In the genomic region with DNA sequence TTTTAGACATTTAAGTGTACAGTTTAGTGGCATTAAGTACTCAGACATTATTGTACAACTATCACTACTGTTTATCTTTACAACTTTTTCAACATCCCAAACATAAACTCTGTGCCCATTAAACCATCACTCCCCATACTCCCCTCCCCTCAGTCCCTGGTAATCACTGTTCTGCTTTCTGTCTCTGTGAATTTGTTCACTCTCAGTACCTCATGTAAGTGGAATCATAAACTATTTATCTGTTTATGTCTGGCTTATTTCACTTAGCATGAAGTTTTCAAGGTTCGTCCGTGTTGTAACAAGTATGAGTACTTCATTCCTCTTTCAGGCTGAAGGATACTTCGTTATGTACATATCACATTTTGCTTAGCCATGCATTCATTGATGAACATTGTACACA, we compare ENCODE assay signal across 9 cellular contexts. TPM values are rescaled to one million over a fixed set of nuclear protein-coding genes. Genes with fewer than 3 reads are reported as not detected.
"Had no signal": no experiment of that assay in that cellular context is flagged by ENCODE, and none has a peak within 500 bp of the region (broad histone marks: within the 10 kb centered on the region; RNA-seq: fewer than 3 reads in every experiment).

No MANE protein-coding gene starts in this region.

- H3K27ac Mint-ChIP-seq: GM23338, H9 had no signal

- H2AFZ ChIP-seq: GM23338 had no signal

- H3K9me3 Mint-ChIP-seq: GM23338, H9 had no signal

- DNase-seq: H9, HCEC 1CT, IMR-90, KG1 had no signal

- H3K4me1 Mint-ChIP-seq: H9 had no signal

- H3K4me2 ChIP-seq: GM23338 had no signal

- H3K4me3 ChIP-seq: GM23338, K562 had no signal

- FAIRE-seq: H1, H54, HTR-8/SVneo, K562 had no signal

- H3K4me3 Mint-ChIP-seq: GM23338, H9 had no signal

RNA-seq across cellular contexts. Expression of gene RUFY4, which starts 9.8 kb away (rescaled TPM):
- polyA plus RNA-seq: IMR-90, K562 had no signal
